In the genomic region with DNA sequence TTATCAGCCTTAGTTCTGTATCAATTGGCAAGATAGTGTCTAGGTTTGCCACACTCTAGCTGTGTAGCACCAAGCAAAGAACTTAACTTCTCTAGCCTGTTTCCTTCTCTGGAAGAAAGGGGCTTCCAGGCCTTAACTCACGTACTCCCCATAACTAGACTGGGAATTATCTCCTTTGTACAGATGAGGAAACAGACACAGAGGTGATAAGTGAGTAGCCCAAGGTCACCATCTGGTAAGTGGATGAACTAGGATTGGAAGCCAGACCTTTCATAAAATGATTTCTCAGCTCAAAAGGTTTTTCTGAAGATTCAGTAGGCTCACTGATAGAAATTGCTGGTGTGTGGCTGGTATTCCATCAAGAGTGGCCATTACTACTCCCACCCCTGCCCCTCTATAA, we compare ENCODE assay signal across 1 cellular context.
TF ChIP-seq lines count a peak whose summit lies in the region.

No MANE protein-coding gene starts in this region.

TF ChIP-seq in K562, 482 proteins besides CTCF, POLR2A, EP300 and RAD21 (continues in another document):
- TF ChIP-seq TCF15 (CRISPR knock-in tag; IDR thresholded peaks at IDR 0.05) (no peak), HNRNPLL (IDR thresholded peaks at IDR 0.05; ENCODE audit: low read depth, low read length, poor library complexity, severe bottlenecking) (no peak), RCOR1 (IDR thresholded peaks at IDR 0.05; ENCODE audit: borderline replicate concordance in 1 of 2, low read depth in 2 of 2, low read length in 2 of 2) (peak; percentile 48 to 93; a peak in 3 of 4 replicates), ZNF347 (CRISPR knock-in tag; IDR thresholded peaks at IDR 0.05; ENCODE audit: low read depth) (no peak), FIP1L1 (IDR thresholded peaks at IDR 0.05; ENCODE audit: low read depth, low read length, poor library complexity, severe bottlenecking) (no peak), MED1 (CRISPR knock-in tag; IDR thresholded peaks at IDR 0.05; ENCODE audit: borderline replicate concordance) (no peak), ZNF778 (CRISPR knock-in tag; IDR thresholded peaks at IDR 0.05) (no peak), ZFP30 (CRISPR knock-in tag; IDR thresholded peaks at IDR 0.05; ENCODE audit: borderline replicate concordance) (no peak), ZNF449 (CRISPR knock-in tag; IDR thresholded peaks at IDR 0.05) (no peak), DIDO1 (tag; IDR thresholded peaks at IDR 0.05; ENCODE audit: low read depth) (no peak), SMARCA5 (IDR thresholded peaks at IDR 0.05) (no peak), SMARCE1 (IDR thresholded peaks at IDR 0.05) (0 out of 2 replicates have a peak, but pooled peaks have one; percentile 41), VEZF1 (CRISPR knock-in tag; IDR thresholded peaks at IDR 0.05) (no peak), ESRRA (IDR thresholded peaks at IDR 0.05; ENCODE audit: borderline replicate concordance, low read depth) (peak; percentile 97), AFF4 (CRISPR knock-in tag; IDR thresholded peaks at IDR 0.05) (no peak), U2AF1 (optimal IDR thresholded peaks at IDR 0.05; ENCODE audit: low read depth, low read length) (no peak), FOXJ2 (tag; IDR thresholded peaks at IDR 0.05) (no peak), BRF1 (IDR thresholded peaks at IDR 0.05; ENCODE audit: borderline replicate concordance, extremely low read depth, insufficient read length) (no peak), PML (IDR thresholded peaks at IDR 0.05; ENCODE audit: low read length) (peak; percentile 63; the same call in 1 of the 2 replicates), ZBTB7A (IDR thresholded peaks at IDR 0.05; ENCODE audit: borderline replicate concordance, control insufficient read depth, low read depth, low read length) (no peak), XRCC3 (IDR thresholded peaks at IDR 0.05) (no peak), ZNF57 (CRISPR knock-in tag; IDR thresholded peaks at IDR 0.05) (no peak), SIN3B (IDR thresholded peaks at IDR 0.05; ENCODE audit: low read depth) (no peak), ESRRB (CRISPR knock-in tag; IDR thresholded peaks at IDR 0.05; ENCODE audit: borderline replicate concordance) (no peak), TRIM28 (IDR thresholded peaks at IDR 0.05) (no peak), RBM22 (IDR thresholded peaks at IDR 0.05; ENCODE audit: low read depth, low read length, poor library complexity, severe bottlenecking) (no peak), SMARCA4 (IDR thresholded peaks at IDR 0.05) (peak; percentile 73; the same call in 1 of the 2 replicates), CBFA2T2 (conservative IDR thresholded peaks at IDR 0.05) (peak; percentile 86), ZNF551 (CRISPR knock-in tag; IDR thresholded peaks at IDR 0.05) (no peak), TEAD2 (tag; IDR thresholded peaks at IDR 0.05) (no peak), ZNF830 (CRISPR knock-in tag; IDR thresholded peaks at IDR 0.05) (no peak), ZBTB1 (CRISPR knock-in tag; IDR thresholded peaks at IDR 0.05; ENCODE audit: borderline replicate concordance, low read depth) (no peak), PCBP1 (IDR thresholded peaks at IDR 0.05; ENCODE audit: low read depth, low read length, poor library complexity, severe bottlenecking) (no peak), GMEB1 (CRISPR knock-in tag; IDR thresholded peaks at IDR 0.05) (no peak), SP1 (CRISPR knock-in tag; IDR thresholded peaks at IDR 0.05) (no peak), C11orf30 (IDR thresholded peaks at IDR 0.05; ENCODE audit: low read depth) (no peak), ASH1L (IDR thresholded peaks at IDR 0.05; ENCODE audit: borderline replicate concordance, low read depth, partially characterized antibody) (no peak), ZNF384 (IDR thresholded peaks at IDR 0.05; ENCODE audit: low read depth, low read length) (no peak), PHF8 (IDR thresholded peaks at IDR 0.05; ENCODE audit: borderline replicate concordance, low read length) (no peak), ELF1 (tag; IDR thresholded peaks at IDR 0.05) (no peak), ZBTB43 (CRISPR knock-in tag; IDR thresholded peaks at IDR 0.05) (no peak), XRCC4 (IDR thresholded peaks at IDR 0.05; ENCODE audit: extremely low read depth, insufficient read depth, insufficient read length) (no peak), NCOR1 (IDR thresholded peaks at IDR 0.05) (peak; percentile 81)
- TF ChIP-seq, protein P1, sequence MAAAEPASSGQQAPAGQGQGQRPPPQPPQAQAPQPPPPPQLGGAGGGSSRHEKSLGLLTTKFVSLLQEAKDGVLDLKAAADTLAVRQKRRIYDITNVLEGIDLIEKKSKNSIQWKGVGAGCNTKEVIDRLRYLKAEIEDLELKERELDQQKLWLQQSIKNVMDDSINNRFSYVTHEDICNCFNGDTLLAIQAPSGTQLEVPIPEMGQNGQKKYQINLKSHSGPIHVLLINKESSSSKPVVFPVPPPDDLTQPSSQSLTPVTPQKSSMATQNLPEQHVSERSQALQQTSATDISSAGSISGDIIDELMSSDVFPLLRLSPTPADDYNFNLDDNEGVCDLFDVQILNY (CRISPR knock-in tag; IDR thresholded peaks at IDR 0.05): no peak
- TF ChIP-seq, protein P2, sequence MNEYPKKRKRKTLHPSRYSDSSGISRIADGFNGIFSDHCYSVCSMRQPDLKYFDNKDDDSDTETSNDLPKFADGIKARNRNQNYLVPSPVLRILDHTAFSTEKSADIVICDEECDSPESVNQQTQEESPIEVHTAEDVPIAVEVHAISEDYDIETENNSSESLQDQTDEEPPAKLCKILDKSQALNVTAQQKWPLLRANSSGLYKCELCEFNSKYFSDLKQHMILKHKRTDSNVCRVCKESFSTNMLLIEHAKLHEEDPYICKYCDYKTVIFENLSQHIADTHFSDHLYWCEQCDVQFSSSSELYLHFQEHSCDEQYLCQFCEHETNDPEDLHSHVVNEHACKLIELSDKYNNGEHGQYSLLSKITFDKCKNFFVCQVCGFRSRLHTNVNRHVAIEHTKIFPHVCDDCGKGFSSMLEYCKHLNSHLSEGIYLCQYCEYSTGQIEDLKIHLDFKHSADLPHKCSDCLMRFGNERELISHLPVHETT (CRISPR knock-in tag; conservative IDR thresholded peaks at IDR 0.05 in 1 of 2, IDR thresholded peaks at IDR 0.05 in 1 of 2): no peak
- TF ChIP-seq, protein P3, sequence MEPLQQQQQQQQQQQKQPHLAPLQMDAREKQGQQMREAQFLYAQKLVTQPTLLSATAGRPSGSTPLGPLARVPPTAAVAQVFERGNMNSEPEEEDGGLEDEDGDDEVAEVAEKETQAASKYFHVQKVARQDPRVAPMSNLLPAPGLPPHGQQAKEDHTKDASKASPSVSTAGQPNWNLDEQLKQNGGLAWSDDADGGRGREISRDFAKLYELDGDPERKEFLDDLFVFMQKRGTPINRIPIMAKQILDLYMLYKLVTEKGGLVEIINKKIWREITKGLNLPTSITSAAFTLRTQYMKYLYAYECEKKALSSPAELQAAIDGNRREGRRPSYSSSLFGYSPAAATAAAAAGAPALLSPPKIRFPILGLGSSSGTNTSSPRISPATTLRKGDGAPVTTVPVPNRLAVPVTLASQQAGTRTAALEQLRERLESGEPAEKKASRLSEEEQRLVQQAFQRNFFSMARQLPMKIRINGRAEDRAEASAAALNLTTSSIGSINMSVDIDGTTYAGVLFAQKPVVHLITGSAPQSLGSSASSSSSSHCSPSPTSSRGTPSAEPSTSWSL (CRISPR knock-in tag; IDR thresholded peaks at IDR 0.05; ENCODE audit: borderline replicate concordance): no peak
- TF ChIP-seq, protein P4, sequence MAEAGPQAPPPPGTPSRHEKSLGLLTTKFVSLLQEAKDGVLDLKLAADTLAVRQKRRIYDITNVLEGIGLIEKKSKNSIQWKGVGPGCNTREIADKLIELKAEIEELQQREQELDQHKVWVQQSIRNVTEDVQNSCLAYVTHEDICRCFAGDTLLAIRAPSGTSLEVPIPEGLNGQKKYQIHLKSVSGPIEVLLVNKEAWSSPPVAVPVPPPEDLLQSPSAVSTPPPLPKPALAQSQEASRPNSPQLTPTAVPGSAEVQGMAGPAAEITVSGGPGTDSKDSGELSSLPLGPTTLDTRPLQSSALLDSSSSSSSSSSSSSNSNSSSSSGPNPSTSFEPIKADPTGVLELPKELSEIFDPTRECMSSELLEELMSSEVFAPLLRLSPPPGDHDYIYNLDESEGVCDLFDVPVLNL (CRISPR knock-in tag; IDR thresholded peaks at IDR 0.05; ENCODE audit: low read depth): no peak
- TF ChIP-seq, protein P5, sequence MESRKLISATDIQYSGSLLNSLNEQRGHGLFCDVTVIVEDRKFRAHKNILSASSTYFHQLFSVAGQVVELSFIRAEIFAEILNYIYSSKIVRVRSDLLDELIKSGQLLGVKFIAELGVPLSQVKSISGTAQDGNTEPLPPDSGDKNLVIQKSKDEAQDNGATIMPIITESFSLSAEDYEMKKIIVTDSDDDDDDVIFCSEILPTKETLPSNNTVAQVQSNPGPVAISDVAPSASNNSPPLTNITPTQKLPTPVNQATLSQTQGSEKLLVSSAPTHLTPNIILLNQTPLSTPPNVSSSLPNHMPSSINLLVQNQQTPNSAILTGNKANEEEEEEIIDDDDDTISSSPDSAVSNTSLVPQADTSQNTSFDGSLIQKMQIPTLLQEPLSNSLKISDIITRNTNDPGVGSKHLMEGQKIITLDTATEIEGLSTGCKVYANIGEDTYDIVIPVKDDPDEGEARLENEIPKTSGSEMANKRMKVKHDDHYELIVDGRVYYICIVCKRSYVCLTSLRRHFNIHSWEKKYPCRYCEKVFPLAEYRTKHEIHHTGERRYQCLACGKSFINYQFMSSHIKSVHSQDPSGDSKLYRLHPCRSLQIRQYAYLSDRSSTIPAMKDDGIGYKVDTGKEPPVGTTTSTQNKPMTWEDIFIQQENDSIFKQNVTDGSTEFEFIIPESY (CRISPR knock-in tag; IDR thresholded peaks at IDR 0.05): no peak
